ENCODE assay signal across 16 cellular contexts in genomic region chr1:21264913-21265312, GRCh38. TPM values are rescaled to one million over a fixed set of nuclear protein-coding genes. Genes with fewer than 3 reads are reported as not detected.
DNase-seq lines count a peak whose midpoint lies in the region; ATAC-seq and TF ChIP-seq lines count a peak whose summit lies in the region.
"Had no signal": no experiment of that assay in that cellular context is flagged by ENCODE, and none has a peak within 500 bp of the region (broad histone marks: within the 10 kb centered on the region; RNA-seq: fewer than 3 reads in every experiment).

No MANE protein-coding gene starts in this region.

- H3K27ac ChIP-seq in breast epithelium (peak overlapping the region; percentile 37 to 67), mammary epithelial cell (ENCODE audit: insufficient read depth, low read depth, low read length) (no peak overlapping the region), adrenal gland (peak overlapping the region in 4 of 5 donors; percentile 35 to 99 (median 96)), hepatocyte (peak overlapping the region; percentile 96), upper lobe of left lung (peak overlapping the region in 3 of 4 donors; percentile 56 to 79 (median 68))

- H3K79me2 ChIP-seq in mammary epithelial cell (ENCODE audit: insufficient read depth, low read length) = no peaks in the 10 kb centered on the region
- H3K79me2 ChIP-seq in hepatocyte = peaks cover 12% of the 10 kb centered on the region

- TF ChIP-seq POLR2A in breast epithelium (IDR thresholded peaks at IDR 0.05) = no peak
- TF ChIP-seq POLR2A in adrenal gland (IDR thresholded peaks at IDR 0.05) = no peak
- TF ChIP-seq POLR2A in upper lobe of left lung (IDR thresholded peaks at IDR 0.05) = no peak

- peaks cover 26 to 38% of the 10 kb centered on the region in 2 donors for H3K4me1 ChIP-seq in breast epithelium
- peaks cover 33% of the 10 kb centered on the region for H3K4me1 ChIP-seq in mammary epithelial cell (ENCODE audit: insufficient read depth, low read length)
- H3K4me1 ChIP-seq in adrenal gland (replicated peaks in 1 of 2) = peaks cover 45 to 85% of the 10 kb centered on the region in 2 donors
- H3K4me1 ChIP-seq in hepatocyte (ENCODE audit: insufficient read depth) = peaks cover 67% of the 10 kb centered on the region
- peaks cover 65 to 90% (median 79%) of the 10 kb centered on the region in 4 donors for H3K4me1 ChIP-seq in upper lobe of left lung

- H3K4me2 ChIP-seq in mammary epithelial cell (ENCODE audit: insufficient read depth, low read depth, low read length) = no peak overlapping the region
- no peak overlapping the region for H3K4me2 ChIP-seq in hepatocyte

- in situ Hi-C loops in mammary epithelial cell (cut with MboI; ENCODE audit: low sequenced_read_pairs in 2 of 2) = no loop called here

- CTCF ChIA-PET in mammary epithelial cell (lab: Charles Lee; ENCODE audit: low non-redundant PET) = no interaction called here

- H3K9me2 ChIP-seq in hepatocyte (replicated peaks; ENCODE audit: insufficient read depth) = no peaks in the 10 kb centered on the region

- H3K9ac ChIP-seq in mammary epithelial cell (ENCODE audit: insufficient read depth, low read length) = no peak overlapping the region

- no peaks in the 10 kb centered on the region for H4K20me1 ChIP-seq in mammary epithelial cell (ENCODE audit: insufficient read depth, low read length)
- H4K20me1 ChIP-seq in hepatocyte (ENCODE audit: insufficient read depth, poor library complexity, severe bottlenecking) = no peaks in the 10 kb centered on the region

- no peak for TF ChIP-seq EP300 in upper lobe of left lung (IDR thresholded peaks at IDR 0.05)

- BruUV-seq in mammary epithelial cell (replicated peaks; lab: Mats Ljungman, UMichigan) = no TSS peak

- H3K9me3 ChIP-seq in breast epithelium (no peaks in the 10 kb centered on the region), mammary epithelial cell (replicated peaks; ENCODE audit: insufficient read depth, low read length) (no peaks in the 10 kb centered on the region), adrenal gland (replicated peaks in 1 of 3) (no peaks in the 10 kb centered on the region), hepatocyte (ENCODE audit: low read depth) (no peaks in the 10 kb centered on the region), upper lobe of left lung (no peaks in the 10 kb centered on the region)
- H3K9me3 ChIP-seq: mucosa of descending colon had no signal

- TF ChIP-seq CTCF in breast epithelium (IDR thresholded peaks at IDR 0.05) (no peak), mammary epithelial cell (conservative IDR thresholded peaks at IDR 0.05 in 1 of 2, IDR thresholded peaks at IDR 0.05 in 1 of 2; ENCODE audit: extremely low read depth in 1 of 2, insufficient read depth in 1 of 2, low read depth in 1 of 2, low read length in 2 of 2) (no peak), adrenal gland (IDR thresholded peaks at IDR 0.05) (no peak), hepatocyte (IDR thresholded peaks at IDR 0.05; ENCODE audit: poor library complexity) (no peak), upper lobe of left lung (IDR thresholded peaks at IDR 0.05) (no peak)

- H2AFZ ChIP-seq in mammary epithelial cell (ENCODE audit: low read depth, low read length) = no peak overlapping the region
- no peak overlapping the region for H2AFZ ChIP-seq in hepatocyte

- DNase-seq in breast epithelium (ENCODE audit: low spot score in 2 of 2) (no peak), mammary epithelial cell (no peak), adrenal gland (no peak), hepatocyte (ENCODE audit: low spot score) (no peak), upper lobe of left lung (no peak), NCI-H526 (lab: John Stamatoyannopoulos, UW) (no peak)
- no peak for DNase-seq in activated CD8-positive, alpha-beta memory T cell treated with anti-CD3 and anti-CD28 coated beads, Interleukin-2, amount 50 U/mL, for 4 hours
- DNase-seq: anterior cingulate cortex, erythroblast, Karpas-422, NCI-H2107, retina, T-helper 2 cell, trophoblast cell had no signal

- WGBS in mammary epithelial cell (ENCODE audit: low coverage, missing lambda C conversion rate) = 70% methylated on average over 4 of the region's 4 CpGs
- WGBS in adrenal gland, 4 donors = 59 to 68% (median 64%) methylated on average over 4 of the region's 4 CpGs
- 44% methylated on average over 4 of the region's 4 CpGs for WGBS in hepatocyte (ENCODE audit: low lambda C conversion rate, missing lambda C conversion rate)
- 55 to 71% methylated on average over 4 of the region's 4 CpGs for WGBS in upper lobe of left lung, 2 donors

- dilution Hi-C loops in mammary epithelial cell (cut with HindIII; ENCODE audit: low sequenced_read_pairs) = no loop called here

- intact Hi-C loops in breast epithelium (cut with DNase I; ENCODE audit: low total_unique reads) = no loop called here
- intact Hi-C loops in mammary epithelial cell (cut with micrococcal nuclease) = no loop called here
- intact Hi-C loops in adrenal gland (cut with DNase I) = no loop called here

- H3K4me3 ChIP-seq in breast epithelium (no peak overlapping the region), mammary epithelial cell (replicated peaks in 1 of 3; ENCODE audit: insufficient read depth in 1 of 3, low read depth in 2 of 3, low read length in 3 of 3) (no peak overlapping the region), adrenal gland (no peak overlapping the region), hepatocyte (no peak overlapping the region), upper lobe of left lung (no peak overlapping the region)
- H3K4me3 ChIP-seq: mucosa of descending colon had no signal

- ATAC-seq in upper lobe of left lung (ENCODE audit: low FRiP score in 2 of 2) (no peak), HG02678 (IDR thresholded peaks at IDR 0.05; ENCODE audit: unreplicated experiment) (no peak)
- ATAC-seq: mucosa of descending colon had no signal

- H3K36me3 ChIP-seq in breast epithelium (no peaks in the 10 kb centered on the region), mammary epithelial cell (ENCODE audit: insufficient read depth, low read length) (peaks cover 3% of the 10 kb centered on the region), adrenal gland (replicated peaks in 1 of 2) (peaks cover 0 to 29% of the 10 kb centered on the region in 2 donors), hepatocyte (replicated peaks; ENCODE audit: insufficient read depth, low read depth) (no peaks in the 10 kb centered on the region), upper lobe of left lung (peaks cover 0 to 48% (median 2%) of the 10 kb centered on the region in 4 donors)

- H3K27me3 ChIP-seq in breast epithelium (no peaks in the 10 kb centered on the region), mammary epithelial cell (ENCODE audit: insufficient read depth, low read length) (no peaks in the 10 kb centered on the region), adrenal gland (no peaks in the 10 kb centered on the region), hepatocyte (no peaks in the 10 kb centered on the region), upper lobe of left lung (no peaks in the 10 kb centered on the region)

RNA-seq across cellular contexts. Expression of gene ECE1, which starts 25.4 kb away (rescaled TPM):
- total RNA-seq in breast epithelium = 100 to 1,000 TPM in 2 of 3 donors, 10 to 100 TPM in 1; 62.6 to 121 (median 112) TPM
- total RNA-seq in mammary epithelial cell = 100 to 1,000 TPM in 1 of 2 donors, 10 to 100 TPM in 1; 86.3 to 153 TPM
- polyA plus RNA-seq in mammary epithelial cell = 65.7 TPM
- 75.5 TPM for polyA minus RNA-seq in mammary epithelial cell
- 100 to 1,000 TPM; 173 to 588 (median 259) TPM for total RNA-seq in adrenal gland
- polyA plus RNA-seq in adrenal gland = 100 to 1,000 TPM; 150 to 327 (median 176) TPM
- total RNA-seq in hepatocyte = 35.1 and 60.8 TPM in 2 replicates
- 84.4 and 90.6 TPM in 2 replicates for polyA plus RNA-seq in hepatocyte
- total RNA-seq in upper lobe of left lung = 100 to 1,000 TPM in 1 of 6 donors, 10 to 100 TPM in 5; 55.8 to 120 (median 74.8) TPM
